Comparison of ENCODE assay signal across 8 cellular contexts in genomic region chr20:51700809-51701285, GRCh38.
DNase-seq lines count a peak whose midpoint lies in the region; ATAC-seq and TF ChIP-seq lines count a peak whose summit lies in the region.

No MANE protein-coding gene starts in this region.

- no peaks in the 10 kb centered on the region for H3K36me3 ChIP-seq in colonic mucosa

- no peak overlapping the region for H3K9ac ChIP-seq in colonic mucosa (ENCODE audit: low read depth in 2 of 2, low read length in 2 of 2)

- peaks cover 0 to 3% of the 10 kb centered on the region in 2 donors for H3K27me3 Mint-ChIP-seq in natural killer cell (ENCODE audit: low read depth in 2 of 2)
- H3K27me3 Mint-ChIP-seq in natural killer cell treated with Interleukin-12 subunit alpha and Interleukin-12 subunit beta and Interleukin-15 and Interleukin-18, amount 100 ng/mL, for 72 hours = peaks cover 0 to 9% of the 10 kb centered on the region in 2 donors

- intact Hi-C loops in natural killer cell (cut with micrococcal nuclease) (loop anchor here (1.0 kb wide), 1 partner anchor 382 kb away; no protein-coding TSS in a partner anchor), colonic mucosa (cut with DNase I) (no loop called here)

- no peaks in the 10 kb centered on the region for H3K4me1 ChIP-seq in colonic mucosa

- H3K4me3 ChIP-seq in colonic mucosa = no peak overlapping the region

- TF ChIP-seq CTCF in natural killer cell (IDR thresholded peaks at IDR 0.05) (peak; percentile 63), colonic mucosa (IDR thresholded peaks at IDR 0.05) (peak; percentile 54)

- H3K4me1 Mint-ChIP-seq in natural killer cell = peaks cover 9 to 44% of the 10 kb centered on the region in 2 donors
- peaks cover 0 to 25% of the 10 kb centered on the region in 2 donors for H3K4me1 Mint-ChIP-seq in natural killer cell treated with Interleukin-12 subunit alpha and Interleukin-12 subunit beta and Interleukin-15 and Interleukin-18, amount 100 ng/mL, for 72 hours (ENCODE audit: low read depth in 2 of 2)

- no peak overlapping the region for H3K27ac ChIP-seq in colonic mucosa

- no peaks in the 10 kb centered on the region for H3K36me3 Mint-ChIP-seq in natural killer cell
- no peaks in the 10 kb centered on the region for H3K36me3 Mint-ChIP-seq in natural killer cell treated with Interleukin-12 subunit alpha and Interleukin-12 subunit beta and Interleukin-15 and Interleukin-18, amount 100 ng/mL, for 72 hours

- H3K9me3 Mint-ChIP-seq in natural killer cell = no peaks in the 10 kb centered on the region
- H3K9me3 Mint-ChIP-seq in natural killer cell treated with Interleukin-12 subunit alpha and Interleukin-12 subunit beta and Interleukin-15 and Interleukin-18, amount 100 ng/mL, for 72 hours = no peaks in the 10 kb centered on the region

- no peak overlapping the region for H3K27ac Mint-ChIP-seq in natural killer cell
- no peak overlapping the region for H3K27ac Mint-ChIP-seq in natural killer cell treated with Interleukin-12 subunit alpha and Interleukin-12 subunit beta and Interleukin-15 and Interleukin-18, amount 100 ng/mL, for 72 hours

- no peak for ATAC-seq in natural killer cell
- no peak for ATAC-seq in natural killer cell treated with Interleukin-12 subunit alpha and Interleukin-12 subunit beta and Interleukin-15 and Interleukin-18, amount 100 ng/mL, for 72 hours
- no peak for ATAC-seq in HG03280 (IDR thresholded peaks at IDR 0.05; ENCODE audit: unreplicated experiment)

- H3K9me3 ChIP-seq in colonic mucosa = no peaks in the 10 kb centered on the region

- no peak for DNase-seq in natural killer cell
- DNase-seq in natural killer cell treated with Interleukin-12 subunit alpha and Interleukin-12 subunit beta and Interleukin-15 and Interleukin-18, amount 100 ng/mL, for 72 hours (ENCODE audit: low spot score) = no peak
- DNase-seq in NCI-H2171 (lab: John Stamatoyannopoulos, UW) = peak; percentile 48
- DNase-seq in colonic mucosa = peak; percentile 64
- DNase-seq in myocyte (ENCODE audit: low read depth) = peak; percentile 28
- DNase-seq in OCI-M2 (lab: John Stamatoyannopoulos, UW; ENCODE audit: unreplicated experiment) = no peak
- DNase-seq in T-helper 9 cell = no peak

- no peaks in the 10 kb centered on the region for H3K27me3 ChIP-seq in colonic mucosa

- no peak overlapping the region for H3K4me3 Mint-ChIP-seq in natural killer cell
- H3K4me3 Mint-ChIP-seq in natural killer cell treated with Interleukin-12 subunit alpha and Interleukin-12 subunit beta and Interleukin-15 and Interleukin-18, amount 100 ng/mL, for 72 hours = no peak overlapping the region

Comparison
In these comparisons a context has a peak if more than half of its experiments do, and no peak if none do; other contexts are left out.
1. DNase-seq: peak in NCI-H2171 (single experiment), colonic mucosa (single experiment) and myocyte (single experiment); none in natural killer cell (single experiment), natural killer cell treated with Interleukin-12 subunit alpha and Interleukin-12 subunit beta and Interleukin-15 and Interleukin-18, amount 100 ng/mL, for 72 hours (single experiment), OCI-M2 (single experiment) and T-helper 9 cell (single experiment).